Comparison of ENCODE assay signal across 10 cellular contexts in the genomic region with DNA sequence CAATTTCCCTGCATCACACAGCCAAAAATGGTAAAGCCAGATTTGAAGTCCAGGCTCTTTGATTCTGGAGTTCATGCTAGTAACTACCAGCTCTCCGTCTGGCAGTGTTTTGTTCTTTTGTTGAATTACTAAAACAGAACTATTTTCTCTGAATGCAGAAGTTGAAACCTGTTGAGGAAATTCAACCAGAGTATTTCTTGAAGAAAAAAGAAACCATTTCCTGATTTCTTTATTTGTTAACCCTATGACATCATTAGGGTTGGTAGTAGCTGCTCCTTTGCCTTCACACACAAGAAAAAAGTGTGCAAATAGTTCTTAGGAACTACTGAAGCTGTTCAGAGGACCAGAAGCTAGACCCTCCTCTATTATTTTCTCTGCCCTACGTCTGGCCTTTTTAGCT. TPM values are rescaled to one million over a fixed set of nuclear protein-coding genes. Genes with fewer than 3 reads are reported as not detected.
DNase-seq lines count a peak whose midpoint lies in the region; ATAC-seq and TF ChIP-seq lines count a peak whose summit lies in the region.
"Had no signal": no experiment of that assay in that cellular context is flagged by ENCODE, and none has a peak within 500 bp of the region (broad histone marks: within the 10 kb centered on the region; RNA-seq: fewer than 3 reads in every experiment).

No MANE protein-coding gene starts in this region.

- WGBS in stomach, 5 donors = 50 to 72% (median 62%) methylated on average over 2 of the region's 2 CpGs

- TF ChIP-seq POLR2A in NB4 (IDR thresholded peaks at IDR 0.05; ENCODE audit: extremely low read depth, insufficient read length) (no peak), stomach (IDR thresholded peaks at IDR 0.05) (no peak)

- no peaks in the 10 kb centered on the region for H3K27me3 ChIP-seq in stomach

- CTCF ChIA-PET in activated CD8-positive, alpha-beta memory T cell treated with anti-CD3 and anti-CD28 coated beads, Interleukin-2, amount 10 ng/mL, durations not matched to agents 7 days and 5 days (lab: Charles Lee) = interaction anchor here (0.7 to 1.8 kb wide), 9 partner anchors 8 to 257 kb away, joined by 3 to 5 read pairs (median 4); no protein-coding TSS in a partner anchor

- DNase-seq in activated CD8-positive, alpha-beta memory T cell treated with anti-CD3 and anti-CD28 coated beads, Interleukin-2, amount 10 ng/mL, durations not matched to agents 7 days and 5 days = no peak
- no peak for DNase-seq in activated CD8-positive, alpha-beta memory T cell treated with anti-CD3 and anti-CD28 coated beads, Interleukin-2, amount 50 U/mL, for 48 hours
- DNase-seq in NB4 (ENCODE audit: low read depth) (peak; percentile 57), dermis blood vessel endothelial cell (peak; percentile 20), stomach (no peak), NCI-H446 treated with DMSO at 0.1 percent for 48 hours (lab: John Stamatoyannopoulos, UW) (no peak), NCI-H2107 treated with DMSO at 0.1 percent for 48 hours (lab: John Stamatoyannopoulos, UW; ENCODE audit: unreplicated experiment) (no peak)

- ATAC-seq in activated CD8-positive, alpha-beta memory T cell treated with anti-CD3 and anti-CD28 coated beads, Interleukin-2, amount 10 ng/mL, durations not matched to agents 7 days and 5 days = peak; percentile 31
- ATAC-seq in HG03439 (IDR thresholded peaks at IDR 0.05; ENCODE audit: unreplicated experiment) = no peak
- ATAC-seq: A549 had no signal

- H3K4me3 ChIP-seq in NB4 (ENCODE audit: low read depth, low read length) (no peak overlapping the region), stomach (no peak overlapping the region)
- H3K4me3 ChIP-seq: A549 had no signal

- intact Hi-C loops in stomach (cut with DNase I; ENCODE audit: low total_unique reads) = no loop called here

- no peak for TF ChIP-seq EP300 in stomach (IDR thresholded peaks at IDR 0.05)

- peak overlapping the region; percentile 20 for H3K4me3 Mint-ChIP-seq in activated CD8-positive, alpha-beta memory T cell treated with anti-CD3 and anti-CD28 coated beads, Interleukin-2, amount 10 ng/mL, durations not matched to agents 7 days and 5 days
- H3K4me3 Mint-ChIP-seq: mesothelial cell of epicardium had no signal

- H3K27me3 Mint-ChIP-seq in activated CD8-positive, alpha-beta memory T cell treated with anti-CD3 and anti-CD28 coated beads, Interleukin-2, amount 10 ng/mL, durations not matched to agents 7 days and 5 days = no peaks in the 10 kb centered on the region

- peaks cover 89% of the 10 kb centered on the region for H3K4me1 Mint-ChIP-seq in activated CD8-positive, alpha-beta memory T cell treated with anti-CD3 and anti-CD28 coated beads, Interleukin-2, amount 10 ng/mL, durations not matched to agents 7 days and 5 days

- H3K36me3 ChIP-seq in stomach = no peaks in the 10 kb centered on the region

- peaks cover 32 to 80% (median 59%) of the 10 kb centered on the region in 4 donors for H3K4me1 ChIP-seq in stomach

- peak overlapping the region in 4 of 5 donors; percentile 11 to 81 (median 76) for H3K27ac ChIP-seq in stomach
- H3K27ac ChIP-seq: A549 had no signal

- H3K27ac Mint-ChIP-seq in activated CD8-positive, alpha-beta memory T cell treated with anti-CD3 and anti-CD28 coated beads, Interleukin-2, amount 10 ng/mL, durations not matched to agents 7 days and 5 days = peak overlapping the region; percentile 95

- H3K36me3 Mint-ChIP-seq in activated CD8-positive, alpha-beta memory T cell treated with anti-CD3 and anti-CD28 coated beads, Interleukin-2, amount 10 ng/mL, durations not matched to agents 7 days and 5 days = peaks cover 39% of the 10 kb centered on the region

- H3K9me3 Mint-ChIP-seq in activated CD8-positive, alpha-beta memory T cell treated with anti-CD3 and anti-CD28 coated beads, Interleukin-2, amount 10 ng/mL, durations not matched to agents 7 days and 5 days (ENCODE audit: low read depth) = no peaks in the 10 kb centered on the region

- no peak for TF ChIP-seq CTCF in NB4 (IDR thresholded peaks at IDR 0.05; ENCODE audit: low read depth, low read length)
- TF ChIP-seq CTCF in stomach (IDR thresholded peaks at IDR 0.05) = no peak

- H3K9me3 ChIP-seq in stomach = no peaks in the 10 kb centered on the region
- H3K9me3 ChIP-seq: A549 had no signal

RNA-seq across cellular contexts. Expression of gene CRTC3, which starts 34.4 kb away (rescaled TPM):
- 10 to 100 TPM; 62.3 to 79.1 TPM for total RNA-seq in activated CD8-positive, alpha-beta memory T cell treated with anti-CD3 and anti-CD28 coated beads, Interleukin-2, amount 10 ng/mL, durations not matched to agents 7 days and 5 days
- total RNA-seq in dermis blood vessel endothelial cell (11.1 and 13.4 TPM in 2 replicates), stomach (10 to 100 TPM; 11.0 to 47.7 (median 44.6) TPM)
- 1 to 10 TPM; 8.2 to 8.9 (median 8.6) TPM for polyA plus RNA-seq in stomach

Comparison
In these comparisons a context has a peak if more than half of its experiments do, and no peak if none do; other contexts are left out.
1. DNase-seq: peak in NB4 (single experiment) and dermis blood vessel endothelial cell (single experiment); none in activated CD8-positive, alpha-beta memory T cell treated with anti-CD3 and anti-CD28 coated beads, Interleukin-2, amount 10 ng/mL, durations not matched to agents 7 days and 5 days (single experiment), activated CD8-positive, alpha-beta memory T cell treated with anti-CD3 and anti-CD28 coated beads, Interleukin-2, amount 50 U/mL, for 48 hours (single experiment), stomach (single experiment), NCI-H446 treated with DMSO at 0.1 percent for 48 hours (single experiment) and NCI-H2107 treated with DMSO at 0.1 percent for 48 hours (single experiment).